8 cellular contexts compared by ENCODE assay signal in genomic region chr22:39244496-39245129, GRCh38. TPM values are rescaled to one million over a fixed set of nuclear protein-coding genes. Genes with fewer than 3 reads are reported as not detected.
DNase-seq lines count a peak whose midpoint lies in the region; ATAC-seq and TF ChIP-seq lines count a peak whose summit lies in the region.

Gene PDGFB (minus strand): TSS chr22:39244982. CDS start chr22:39243963, 1,019 bp downstream.

- peak in 1 of 2 donors; percentile 55 for TF ChIP-seq POLR2A in thyroid gland (IDR thresholded peaks at IDR 0.05)

- no peak within 1 kb of the TSS for H3K27ac ChIP-seq in colonic mucosa
- peak within 1 kb of the TSS; percentile 64 to 81 for H3K27ac ChIP-seq in lung (ENCODE audit: low read depth in 1 of 2, low read length in 1 of 2)
- peak within 1 kb of the TSS in 2 of 3 donors; percentile 54 to 84 for H3K27ac ChIP-seq in thyroid gland

- peak within 1 kb of the TSS in 1 of 2 donors; percentile 43 for H3K9ac ChIP-seq in colonic mucosa (ENCODE audit: low read depth in 2 of 2, low read length in 2 of 2)

- H3K4me3 ChIP-seq in colonic mucosa (peak within 1 kb of the TSS; percentile 32), lung (peak within 1 kb of the TSS; percentile 68), thyroid gland (replicated peaks in 1 of 3) (peak within 1 kb of the TSS in 2 of 3 donors; percentile 37 to 49)

- H3K27me3 ChIP-seq in colonic mucosa (peaks cover 42% of the 10 kb centered on the region), lung (ENCODE audit: control insufficient read depth, insufficient read depth) (no peaks in the 10 kb centered on the region), thyroid gland (no peaks in the 10 kb centered on the region)

- intact Hi-C loops in colonic mucosa (cut with DNase I): loop anchor here (10.0 kb wide), 1 partner anchor 60 kb away; no protein-coding TSS in a partner anchor
- intact Hi-C loops in thyroid gland (cut with DNase I): loop anchor here (10.0 kb wide), 2 partner anchors 50 to 280 kb away; partner anchors contain the start of gene ATF4

- H3K9me3 ChIP-seq in colonic mucosa: no peaks in the 10 kb centered on the region
- peaks cover 0 to 3% of the 10 kb centered on the region in 2 donors for H3K9me3 ChIP-seq in lung (ENCODE audit: control insufficient read depth in 2 of 2, insufficient read depth in 1 of 2, low read length in 1 of 2)
- no peaks in the 10 kb centered on the region for H3K9me3 ChIP-seq in thyroid gland

- ATAC-seq in lung (ENCODE audit: insufficient read depth, low FRiP score): no peak
- no peak for ATAC-seq in GM21786 (IDR thresholded peaks at IDR 0.05; ENCODE audit: unreplicated experiment)

- H3K4me1 ChIP-seq in colonic mucosa (peaks cover 17% of the 10 kb centered on the region), lung (ENCODE audit: control insufficient read depth in 2 of 2, insufficient read depth in 2 of 2, low read length in 2 of 2) (peaks cover 5 to 25% of the 10 kb centered on the region in 2 donors), thyroid gland (peaks cover 19 to 43% of the 10 kb centered on the region in 2 donors)

- H3K36me3 ChIP-seq in colonic mucosa (no peaks in the 10 kb centered on the region), lung (ENCODE audit: control insufficient read depth in 2 of 2, insufficient read depth in 2 of 2, low read length in 2 of 2) (no peaks in the 10 kb centered on the region), thyroid gland (no peaks in the 10 kb centered on the region)

- DNase-seq in GF-D8 (lab: John Stamatoyannopoulos, UW) (peak; percentile 8), NCI-H226 (peak; percentile 68), colonic mucosa (peak; percentile 42), lung (ENCODE audit: low spot score) (no peak), thyroid gland (peak in 1 of 2 donors; percentile 41), NCI-H446 treated with DMSO at 0.1 percent for 48 hours (lab: John Stamatoyannopoulos, UW) (no peak)
- no peak for DNase-seq in stimulated activated CD4-positive, alpha-beta T cell treated with anti-CD3 and anti-CD28 coated beads, Interleukin-12 subunit alpha, Interleukin-12 subunit beta, amount 100 ng/mL, for 4 hours

- no peak for TF ChIP-seq CTCF in colonic mucosa (IDR thresholded peaks at IDR 0.05)
- no peak for TF ChIP-seq CTCF in lung (IDR thresholded peaks at IDR 0.05; ENCODE audit: control extremely low read depth, extremely low read depth)
- TF ChIP-seq CTCF in thyroid gland (IDR thresholded peaks at IDR 0.05): no peak

- 0 to 1% methylated on average over 52 to 68 of the region's 68 CpGs for WGBS in lung, 2 donors
- WGBS in thyroid gland, 2 donors: 1% methylated on average over 30 to 32 of the region's 68 CpGs

RNA-seq across cellular contexts. Expression of gene PDGFB, which starts in this region (rescaled TPM):
- total RNA-seq in colonic mucosa (1 to 10 TPM; 1.9 to 5.6 TPM), lung (10 to 100 TPM; 19.7 to 39.4 TPM), thyroid gland (10 to 100 TPM in 1 of 4 donors, 1 to 10 TPM in 3; 3.6 to 10.5 (median 3.9) TPM)
- 10 to 100 TPM in 1 of 2 donors, 1 to 10 TPM in 1; 9.8 to 56.7 TPM for polyA plus RNA-seq in lung

Comparison
In these comparisons a context has a peak if more than half of its experiments do, and no peak if none do; other contexts are left out.
1. DNase-seq: peak in GF-D8 (single experiment), NCI-H226 (single experiment) and colonic mucosa (single experiment); none in lung (single experiment), stimulated activated CD4-positive, alpha-beta T cell treated with anti-CD3 and anti-CD28 coated beads, Interleukin-12 subunit alpha, Interleukin-12 subunit beta, amount 100 ng/mL, for 4 hours (single experiment) and NCI-H446 treated with DMSO at 0.1 percent for 48 hours (single experiment).
2. Peak in every context shown above with its lines, with median percentiles within 50 percentile points of each other: H3K4me3 ChIP-seq.